Comparison of ENCODE assay signal across 1 cellular context in the genomic region with DNA sequence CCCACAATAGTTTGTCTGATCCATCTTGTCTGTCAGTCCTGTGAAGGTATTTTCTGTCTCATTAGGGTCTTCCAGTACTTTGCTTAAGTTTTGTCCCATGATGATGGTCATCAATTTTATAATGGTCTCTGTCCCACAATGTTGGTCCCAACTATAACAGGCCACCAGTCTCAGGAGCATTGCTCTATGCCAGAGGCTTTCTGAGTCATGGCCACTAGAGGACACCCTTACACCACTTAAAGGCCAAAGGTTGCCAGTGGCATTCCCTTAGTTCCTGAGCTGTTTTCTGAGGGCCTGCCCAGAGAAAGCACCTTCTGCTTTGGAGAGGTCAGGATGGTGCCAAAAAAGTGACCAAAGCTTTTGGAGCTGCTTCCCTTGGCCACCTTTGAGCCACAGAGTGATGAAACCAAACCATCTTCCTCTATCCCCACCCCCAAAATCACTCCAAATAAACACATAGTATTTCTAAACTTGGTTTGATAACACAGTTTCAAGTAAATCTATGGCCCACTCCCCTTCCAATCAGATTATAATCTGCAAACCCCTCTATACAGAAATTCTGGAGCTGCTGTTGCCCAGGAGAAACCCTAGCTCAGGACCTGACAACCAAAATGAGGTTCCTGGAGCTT.
TF ChIP-seq lines count a peak whose summit lies in the region.

No MANE protein-coding gene starts in this region.

TF ChIP-seq in K562, 482 proteins besides CTCF, POLR2A, EP300 and RAD21 (continued from another document):
- TF ChIP-seq TSHZ1 (CRISPR knock-in tag; IDR thresholded peaks at IDR 0.05) (no peak), VEZF1 (CRISPR knock-in tag; IDR thresholded peaks at IDR 0.05) (no peak), ARID2 (IDR thresholded peaks at IDR 0.05) (peak; percentile 22; the same call in 1 of the 2 replicates), KDM2B (CRISPR knock-in tag; IDR thresholded peaks at IDR 0.05) (no peak), ARNT (IDR thresholded peaks at IDR 0.05) (no peak), ZNF316 (IDR thresholded peaks at IDR 0.05) (no peak), POLR3G (IDR thresholded peaks at IDR 0.05; ENCODE audit: extremely low read depth, insufficient read length, insufficient replicate concordance) (no peak), RB1 (IDR thresholded peaks at IDR 0.05; ENCODE audit: low read depth) (peak; percentile 56; the same call in 1 of the 2 replicates), NCOA1 (IDR thresholded peaks at IDR 0.05; ENCODE audit: low read depth) (no peak), JUND (IDR thresholded peaks at IDR 0.05; ENCODE audit: borderline replicate concordance, low read depth, low read length) (peak; percentile 12; the same call in 1 of the 2 replicates), JUND (tag; IDR thresholded peaks at IDR 0.05; ENCODE audit: borderline replicate concordance, low read depth, low read length) (no peak), KLF13 (tag; IDR thresholded peaks at IDR 0.05; ENCODE audit: borderline replicate concordance, low read depth) (no peak), ZNF398 (CRISPR knock-in tag; IDR thresholded peaks at IDR 0.05) (no peak), E2F8 (IDR thresholded peaks at IDR 0.05; ENCODE audit: low read depth, partially characterized antibody) (no peak), STAT6 (CRISPR knock-in tag; IDR thresholded peaks at IDR 0.05) (no peak), CHD2 (IDR thresholded peaks at IDR 0.05; ENCODE audit: low read depth, low read length) (no peak), MTA2 (IDR thresholded peaks at IDR 0.05; ENCODE audit: low read depth) (no peak), CREBBP (IDR thresholded peaks at IDR 0.05; ENCODE audit: low read depth, low read length) (no peak), FIP1L1 (IDR thresholded peaks at IDR 0.05; ENCODE audit: low read depth, low read length, poor library complexity, severe bottlenecking) (no peak), SMC3 (conservative IDR thresholded peaks at IDR 0.05; ENCODE audit: insufficient read depth, low read depth, low read length) (peak; percentile 86), NFYB (IDR thresholded peaks at IDR 0.05; ENCODE audit: extremely low read depth, insufficient read length) (no peak), DIDO1 (tag; IDR thresholded peaks at IDR 0.05; ENCODE audit: low read depth) (no peak), CREM (IDR thresholded peaks at IDR 0.05; ENCODE audit: low read depth) (peak; percentile 14; the same call in 1 of the 2 replicates), PYGO2 (tag; IDR thresholded peaks at IDR 0.05) (no peak), RAD51 (IDR thresholded peaks at IDR 0.05; ENCODE audit: borderline replicate concordance, low read depth) (no peak), ZNF224 (CRISPR knock-in tag; IDR thresholded peaks at IDR 0.05) (no peak), TCF7L2 (IDR thresholded peaks at IDR 0.05; ENCODE audit: low read depth, low read length) (no peak), ZNF263 (CRISPR knock-in tag; IDR thresholded peaks at IDR 0.05; ENCODE audit: borderline replicate concordance) (no peak), STAG1 (CRISPR knock-in tag; IDR thresholded peaks at IDR 0.05; ENCODE audit: borderline replicate concordance) (peak; percentile 54; the same call in 1 of the 2 replicates), KLF16 (IDR thresholded peaks at IDR 0.05) (peak; percentile 33; the same call in 1 of the 2 replicates), PHTF2 (CRISPR knock-in tag; IDR thresholded peaks at IDR 0.05) (no peak), RBM39 (optimal IDR thresholded peaks at IDR 0.05; ENCODE audit: low read depth, low read length) (no peak)
- TF ChIP-seq, protein P1, sequence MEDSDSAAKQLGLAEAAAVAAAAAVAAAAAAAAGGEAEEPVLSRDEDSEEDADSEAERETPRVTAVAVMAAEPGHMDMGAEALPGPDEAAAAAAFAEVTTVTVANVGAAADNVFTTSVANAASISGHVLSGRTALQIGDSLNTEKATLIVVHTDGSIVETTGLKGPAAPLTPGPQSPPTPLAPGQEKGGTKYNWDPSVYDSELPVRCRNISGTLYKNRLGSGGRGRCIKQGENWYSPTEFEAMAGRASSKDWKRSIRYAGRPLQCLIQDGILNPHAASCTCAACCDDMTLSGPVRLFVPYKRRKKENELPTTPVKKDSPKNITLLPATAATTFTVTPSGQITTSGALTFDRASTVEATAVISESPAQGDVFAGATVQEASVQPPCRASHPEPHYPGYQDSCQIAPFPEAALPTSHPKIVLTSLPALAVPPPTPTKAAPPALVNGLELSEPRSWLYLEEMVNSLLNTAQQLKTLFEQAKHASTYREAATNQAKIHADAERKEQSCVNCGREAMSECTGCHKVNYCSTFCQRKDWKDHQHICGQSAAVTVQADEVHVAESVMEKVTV (CRISPR knock-in tag; IDR thresholded peaks at IDR 0.05), result peak; percentile 89
- TF ChIP-seq, protein P2, sequence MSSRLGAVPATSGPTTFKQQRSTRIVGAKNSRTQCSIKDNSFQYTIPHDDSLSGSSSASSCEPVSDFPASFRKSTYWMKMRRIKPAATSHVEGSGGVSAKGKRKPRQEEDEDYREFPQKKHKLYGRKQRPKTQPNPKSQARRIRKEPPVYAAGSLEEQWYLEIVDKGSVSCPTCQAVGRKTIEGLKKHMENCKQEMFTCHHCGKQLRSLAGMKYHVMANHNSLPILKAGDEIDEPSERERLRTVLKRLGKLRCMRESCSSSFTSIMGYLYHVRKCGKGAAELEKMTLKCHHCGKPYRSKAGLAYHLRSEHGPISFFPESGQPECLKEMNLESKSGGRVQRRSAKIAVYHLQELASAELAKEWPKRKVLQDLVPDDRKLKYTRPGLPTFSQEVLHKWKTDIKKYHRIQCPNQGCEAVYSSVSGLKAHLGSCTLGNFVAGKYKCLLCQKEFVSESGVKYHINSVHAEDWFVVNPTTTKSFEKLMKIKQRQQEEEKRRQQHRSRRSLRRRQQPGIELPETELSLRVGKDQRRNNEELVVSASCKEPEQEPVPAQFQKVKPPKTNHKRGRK (tag; IDR thresholded peaks at IDR 0.05), result no peak
- TF ChIP-seq, protein P3, sequence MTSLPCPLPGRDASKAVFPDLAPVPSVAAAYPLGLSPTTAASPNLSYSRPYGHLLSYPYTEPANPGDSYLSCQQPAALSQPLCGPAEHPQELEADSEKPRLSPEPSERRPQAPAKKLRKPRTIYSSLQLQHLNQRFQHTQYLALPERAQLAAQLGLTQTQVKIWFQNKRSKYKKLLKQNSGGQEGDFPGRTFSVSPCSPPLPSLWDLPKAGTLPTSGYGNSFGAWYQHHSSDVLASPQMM (CRISPR knock-in tag; IDR thresholded peaks at IDR 0.05), result no peak
TF ChIP-seq in K562: peak in this region for 8.
